Comparison of ENCODE assay signal across 18 cellular contexts in the genomic region with DNA sequence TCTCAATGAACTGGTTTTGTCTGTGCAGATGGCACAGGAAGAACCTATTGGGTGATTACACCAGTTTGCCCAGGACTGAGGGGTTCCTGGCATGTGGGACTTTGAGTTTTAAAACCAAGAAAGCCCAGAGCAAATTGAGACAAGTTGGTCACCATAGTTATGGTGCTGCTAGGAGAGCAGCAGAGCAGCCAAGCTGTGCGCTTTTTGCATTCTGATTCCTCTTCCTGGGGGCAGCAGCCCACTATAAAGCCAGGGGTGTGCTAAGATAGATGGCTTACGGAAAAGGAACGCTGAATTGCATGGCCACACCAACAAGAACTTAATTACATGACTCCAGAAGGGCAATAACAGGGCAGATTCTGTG. TPM values are rescaled to one million over a fixed set of nuclear protein-coding genes. Genes with fewer than 3 reads are reported as not detected.
DNase-seq lines count a peak whose midpoint lies in the region; ATAC-seq and TF ChIP-seq lines count a peak whose summit lies in the region.
"Had no signal": no experiment of that assay in that cellular context is flagged by ENCODE, and none has a peak within 500 bp of the region (broad histone marks: within the 10 kb centered on the region; RNA-seq: fewer than 3 reads in every experiment).

No MANE protein-coding gene starts in this region.

- H3K4me1 ChIP-seq in muscle layer of duodenum (ENCODE audit: control insufficient read depth in 1 of 2, insufficient read depth in 2 of 2, low read length in 2 of 2) (no peaks in the 10 kb centered on the region), tibial artery (no peaks in the 10 kb centered on the region)
- H3K4me1 ChIP-seq: Caco-2, testis had no signal

- peak; percentile 55 for DNase-seq in NCI-H748 (lab: John Stamatoyannopoulos, UW; ENCODE audit: unreplicated experiment)
- DNase-seq in NCI-H748 treated with DMSO at 0.1 percent for 48 hours (lab: John Stamatoyannopoulos, UW), result no peak
- DNase-seq in activated T-helper 2 cell treated with anti-CD3 and anti-CD28 coated beads, Interferon-gamma antibody, Interleukin-2, Interleukin-4, amounts not matched to agents 10 μg/mL and 5 μg/mL and 100 μg/mL, durations not matched to agents 14 hours and 24 hours and 36 hours (ENCODE audit: low spot score), result no peak
- DNase-seq in DMS79 (lab: John Stamatoyannopoulos, UW), result no peak
- DNase-seq in tibial artery, result no peak
- DNase-seq: 8988T; activated CD8-positive, alpha-beta memory T cell treated with anti-CD3 and anti-CD28 coated beads for 24 hours; Caco-2; heart left ventricle; NCI-H2227 treated with DMSO at 0.1 percent for 48 hours; testis had no signal

- H3K9me3 ChIP-seq in muscle layer of duodenum (ENCODE audit: control insufficient read depth in 1 of 2, low read length in 2 of 2), result no peaks in the 10 kb centered on the region
- H3K9me3 ChIP-seq in tibial artery, result no peaks in the 10 kb centered on the region
- H3K9me3 ChIP-seq: Caco-2, heart left ventricle, testis had no signal

- H3K4me3 Mint-ChIP-seq in activated T-helper 2 cell treated with anti-CD3 and anti-CD28 coated beads, Interferon-gamma antibody, Interleukin-2, Interleukin-4, amounts not matched to agents 10 μg/mL and 5 μg/mL and 100 μg/mL, durations not matched to agents 14 hours and 24 hours and 36 hours (ENCODE audit: low read depth), result no peak overlapping the region

- H3K4me3 ChIP-seq in muscle layer of duodenum (ENCODE audit: low read depth in 1 of 2, low read length in 2 of 2) (no peak overlapping the region), tibial artery (no peak overlapping the region)
- H3K4me3 ChIP-seq: heart left ventricle, lung, skin epidermis, testis had no signal

- H3K27ac Mint-ChIP-seq in activated T-helper 2 cell treated with anti-CD3 and anti-CD28 coated beads, Interferon-gamma antibody, Interleukin-2, Interleukin-4, amounts not matched to agents 10 μg/mL and 5 μg/mL and 100 μg/mL, durations not matched to agents 14 hours and 24 hours and 36 hours, result peak overlapping the region; percentile 83

- H3K9me3 Mint-ChIP-seq in activated T-helper 2 cell treated with anti-CD3 and anti-CD28 coated beads, Interferon-gamma antibody, Interleukin-2, Interleukin-4, amounts not matched to agents 10 μg/mL and 5 μg/mL and 100 μg/mL, durations not matched to agents 14 hours and 24 hours and 36 hours, result peaks cover 18% of the 10 kb centered on the region

- no peaks in the 10 kb centered on the region for H3K36me3 ChIP-seq in muscle layer of duodenum (ENCODE audit: control insufficient read depth in 1 of 2, insufficient read depth in 2 of 2, low read length in 2 of 2)
- H3K36me3 ChIP-seq in tibial artery, result no peaks in the 10 kb centered on the region
- H3K36me3 ChIP-seq: heart left ventricle had no signal

- H3K27ac ChIP-seq in muscle layer of duodenum (ENCODE audit: low read length) (peak overlapping the region; percentile 4), tibial artery (no peak overlapping the region)
- H3K27ac ChIP-seq: testis had no signal

- peaks cover 43% of the 10 kb centered on the region for H3K36me3 Mint-ChIP-seq in activated T-helper 2 cell treated with anti-CD3 and anti-CD28 coated beads, Interferon-gamma antibody, Interleukin-2, Interleukin-4, amounts not matched to agents 10 μg/mL and 5 μg/mL and 100 μg/mL, durations not matched to agents 14 hours and 24 hours and 36 hours (ENCODE audit: low read depth)

- ATAC-seq in HG03442 (IDR thresholded peaks at IDR 0.05; ENCODE audit: unreplicated experiment), result peak; percentile 3
- no peak for ATAC-seq in HG03520 (IDR thresholded peaks at IDR 0.05; ENCODE audit: unreplicated experiment)
- ATAC-seq: heart left ventricle had no signal

- peaks cover 38% of the 10 kb centered on the region for H3K4me1 Mint-ChIP-seq in activated T-helper 2 cell treated with anti-CD3 and anti-CD28 coated beads, Interferon-gamma antibody, Interleukin-2, Interleukin-4, amounts not matched to agents 10 μg/mL and 5 μg/mL and 100 μg/mL, durations not matched to agents 14 hours and 24 hours and 36 hours (ENCODE audit: low read depth)

- intact Hi-C loops in activated T-helper 2 cell treated with anti-CD3 and anti-CD28 coated beads, Interferon-gamma antibody, Interleukin-2, Interleukin-4, amounts not matched to agents 10 μg/mL and 5 μg/mL and 100 μg/mL, durations not matched to agents 14 hours and 24 hours and 36 hours (cut with micrococcal nuclease), result no loop called here
- intact Hi-C loops in tibial artery (cut with DNase I; ENCODE audit: low total_unique reads), result no loop called here

- no peak for TF ChIP-seq CTCF in tibial artery (IDR thresholded peaks at IDR 0.05)

- no peaks in the 10 kb centered on the region for H3K27me3 Mint-ChIP-seq in activated T-helper 2 cell treated with anti-CD3 and anti-CD28 coated beads, Interferon-gamma antibody, Interleukin-2, Interleukin-4, amounts not matched to agents 10 μg/mL and 5 μg/mL and 100 μg/mL, durations not matched to agents 14 hours and 24 hours and 36 hours (ENCODE audit: low read depth)

- H3K27me3 ChIP-seq in muscle layer of duodenum (ENCODE audit: low read depth, low read length), result no peaks in the 10 kb centered on the region
- no peaks in the 10 kb centered on the region for H3K27me3 ChIP-seq in tibial artery
- H3K27me3 ChIP-seq: heart left ventricle, testis had no signal

RNA-seq across cellular contexts. Expression of gene TIMD4, which starts 49.7 kb away (rescaled TPM):
- total RNA-seq in activated T-helper 2 cell treated with anti-CD3 and anti-CD28 coated beads, Interferon-gamma antibody, Interleukin-2, Interleukin-4, amounts not matched to agents 10 μg/mL and 5 μg/mL and 100 μg/mL, durations not matched to agents 14 hours and 24 hours and 36 hours, result 5.3 and 5.5 TPM in 2 replicates
- total RNA-seq: HT1080, osteoblast had no signal
